In the genomic region with DNA sequence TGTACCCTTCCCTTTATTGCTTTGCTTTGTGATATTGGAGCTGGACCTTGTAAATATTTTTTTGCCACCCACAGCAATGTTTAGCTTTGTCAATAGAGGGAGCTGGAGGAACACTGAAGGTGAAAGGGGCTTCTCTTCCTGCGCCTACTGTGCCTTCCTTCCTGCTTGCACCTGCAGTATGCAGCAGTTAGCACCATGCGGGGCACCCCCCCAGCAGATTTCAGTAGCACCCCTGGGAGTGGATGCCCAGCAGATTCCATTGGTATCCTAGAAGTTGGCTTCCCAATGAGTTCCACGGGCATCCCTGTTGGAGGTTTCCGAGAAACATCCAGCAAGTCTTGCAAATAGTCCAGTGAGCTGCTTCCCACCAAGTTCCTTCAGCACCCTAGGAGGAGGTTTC, we compare ENCODE assay signal across 1 cellular context.
TF ChIP-seq lines count a peak whose summit lies in the region.

No MANE protein-coding gene starts in this region.

TF ChIP-seq in HepG2, 621 proteins besides CTCF, POLR2A, EP300 and RAD21 (continues in another document):
- TF ChIP-seq ZNF878 (CRISPR knock-in tag; IDR thresholded peaks at IDR 0.05) (no peak), POLR2AphosphoS5 (IDR thresholded peaks at IDR 0.05; ENCODE audit: low read depth, low read length) (no peak), ZNF510 (CRISPR knock-in tag; IDR thresholded peaks at IDR 0.05; ENCODE audit: low read depth) (0 out of 2 replicates have a peak, but pooled peaks have one; percentile 35), HOXA5 (CRISPR knock-in tag; IDR thresholded peaks at IDR 0.05) (no peak), XRCC5 (optimal IDR thresholded peaks at IDR 0.05; ENCODE audit: low read length) (peak; percentile 40), NFE2L1 (CRISPR knock-in tag; IDR thresholded peaks at IDR 0.05; ENCODE audit: borderline replicate concordance) (no peak), KLF16 (CRISPR knock-in tag; IDR thresholded peaks at IDR 0.05) (0 out of 4 replicates have a peak, but pooled peaks of 1 of the 2 experiments have one; percentile 30), THAP11 (CRISPR knock-in tag; IDR thresholded peaks at IDR 0.05) (peak; percentile 14; the same call in 1 of the 2 replicates), ZNF3 (CRISPR knock-in tag; IDR thresholded peaks at IDR 0.05) (no peak), AHR (CRISPR knock-in tag; IDR thresholded peaks at IDR 0.05) (no peak), FOXA3 (CRISPR knock-in tag; IDR thresholded peaks at IDR 0.05) (0 out of 2 replicates have a peak, but pooled peaks have one; percentile 11), ZNF891 (CRISPR knock-in tag; IDR thresholded peaks at IDR 0.05) (no peak), ERF (CRISPR knock-in tag; IDR thresholded peaks at IDR 0.05) (0 out of 2 replicates have a peak, but pooled peaks have one; percentile 22), TMF1 (CRISPR knock-in tag; IDR thresholded peaks at IDR 0.05; ENCODE audit: low read depth) (no peak), PAF1 (CRISPR knock-in tag; IDR thresholded peaks at IDR 0.05) (no peak), HOXA9 (CRISPR knock-in tag; IDR thresholded peaks at IDR 0.05; ENCODE audit: borderline replicate concordance) (no peak), KLF12 (CRISPR knock-in tag; IDR thresholded peaks at IDR 0.05; ENCODE audit: borderline replicate concordance) (no peak), NR1H2 (CRISPR knock-in tag; IDR thresholded peaks at IDR 0.05; ENCODE audit: borderline replicate concordance, low read depth) (no peak), GATAD1 (CRISPR knock-in tag; IDR thresholded peaks at IDR 0.05) (0 out of 2 replicates have a peak, but pooled peaks have one; percentile 25), PHF21A (CRISPR knock-in tag; IDR thresholded peaks at IDR 0.05) (0 out of 2 replicates have a peak, but pooled peaks have one; percentile 39), ZNF441 (CRISPR knock-in tag; IDR thresholded peaks at IDR 0.05; ENCODE audit: borderline replicate concordance) (no peak), NBN (conservative IDR thresholded peaks at IDR 0.05) (no peak), NKX3-1 (CRISPR knock-in tag; IDR thresholded peaks at IDR 0.05) (no peak), ZNF615 (CRISPR knock-in tag; IDR thresholded peaks at IDR 0.05; ENCODE audit: borderline replicate concordance) (no peak), ZNF468 (CRISPR knock-in tag; IDR thresholded peaks at IDR 0.05) (no peak), ZNF543 (CRISPR knock-in tag; IDR thresholded peaks at IDR 0.05) (no peak), MAFK (conservative IDR thresholded peaks at IDR 0.05 in 1 of 2, IDR thresholded peaks at IDR 0.05 in 1 of 2; ENCODE audit: low read length in 2 of 2) (peak; percentile 81), SMAD1 (CRISPR knock-in tag; IDR thresholded peaks at IDR 0.05; ENCODE audit: borderline replicate concordance, low read depth) (no peak), MAFF (IDR thresholded peaks at IDR 0.05; ENCODE audit: low read depth, low read length) (peak; percentile 77; the same call in 1 of the 2 replicates), MIER2 (CRISPR knock-in tag; IDR thresholded peaks at IDR 0.05) (no peak), STAG1 (CRISPR knock-in tag; IDR thresholded peaks at IDR 0.05) (peak; percentile 96), ZNF790 (CRISPR knock-in tag; IDR thresholded peaks at IDR 0.05; ENCODE audit: borderline replicate concordance) (no peak), JDP2 (CRISPR knock-in tag; IDR thresholded peaks at IDR 0.05; ENCODE audit: borderline replicate concordance) (no peak), ZNF44 (CRISPR knock-in tag; IDR thresholded peaks at IDR 0.05) (no peak), ZNF124 (CRISPR knock-in tag; IDR thresholded peaks at IDR 0.05) (0 out of 2 replicates have a peak, but pooled peaks have one; percentile 56), ZNF12 (CRISPR knock-in tag; IDR thresholded peaks at IDR 0.05) (0 out of 2 replicates have a peak, but pooled peaks have one; percentile 12), ZNF841 (CRISPR knock-in tag; IDR thresholded peaks at IDR 0.05; ENCODE audit: borderline replicate concordance) (no peak), NFKB2 (CRISPR knock-in tag; IDR thresholded peaks at IDR 0.05; ENCODE audit: borderline replicate concordance) (no peak), HMGA1 (CRISPR knock-in tag; conservative IDR thresholded peaks at IDR 0.05) (no peak), ZNF556 (CRISPR knock-in tag; IDR thresholded peaks at IDR 0.05; ENCODE audit: borderline replicate concordance) (0 out of 2 replicates have a peak, but pooled peaks have one; percentile 37), ZKSCAN1 (IDR thresholded peaks at IDR 0.05; ENCODE audit: low read length) (peak; percentile 45; the same call in 1 of the 2 replicates), KAT7 (CRISPR knock-in tag; IDR thresholded peaks at IDR 0.05; ENCODE audit: borderline replicate concordance) (no peak)
- TF ChIP-seq, protein P1, sequence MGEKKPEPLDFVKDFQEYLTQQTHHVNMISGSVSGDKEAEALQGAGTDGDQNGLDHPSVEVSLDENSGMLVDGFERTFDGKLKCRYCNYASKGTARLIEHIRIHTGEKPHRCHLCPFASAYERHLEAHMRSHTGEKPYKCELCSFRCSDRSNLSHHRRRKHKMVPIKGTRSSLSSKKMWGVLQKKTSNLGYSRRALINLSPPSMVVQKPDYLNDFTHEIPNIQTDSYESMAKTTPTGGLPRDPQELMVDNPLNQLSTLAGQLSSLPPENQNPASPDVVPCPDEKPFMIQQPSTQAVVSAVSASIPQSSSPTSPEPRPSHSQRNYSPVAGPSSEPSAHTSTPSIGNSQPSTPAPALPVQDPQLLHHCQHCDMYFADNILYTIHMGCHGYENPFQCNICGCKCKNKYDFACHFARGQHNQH (CRISPR knock-in tag; IDR thresholded peaks at IDR 0.05), result no peak
- TF ChIP-seq, protein P2, sequence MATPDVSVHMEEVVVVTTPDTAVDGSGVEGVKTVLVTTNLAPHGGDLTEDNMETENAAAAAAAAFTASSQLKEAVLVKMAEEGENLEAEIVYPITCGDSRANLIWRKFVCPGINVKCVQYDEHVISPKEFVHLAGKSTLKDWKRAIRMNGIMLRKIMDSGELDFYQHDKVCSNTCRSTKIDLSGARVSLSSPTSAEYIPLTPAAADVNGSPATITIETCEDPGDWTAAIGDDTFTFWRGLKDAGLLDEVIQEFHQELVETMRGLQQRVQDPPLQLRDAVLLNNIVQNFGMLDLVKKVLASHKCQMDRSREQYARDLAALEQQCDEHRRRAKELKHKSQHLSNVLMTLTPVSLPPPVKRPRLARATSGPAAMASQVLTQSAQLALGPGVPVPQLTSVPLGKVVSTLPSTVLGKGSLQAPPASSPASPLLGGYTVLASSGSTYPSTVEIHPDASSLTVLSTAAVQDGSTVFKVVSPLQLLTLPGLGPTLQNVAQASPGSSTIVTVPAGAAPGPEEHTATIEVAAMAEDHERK (CRISPR knock-in tag; IDR thresholded peaks at IDR 0.05; ENCODE audit: low read depth), result no peak
- TF ChIP-seq, protein P3, sequence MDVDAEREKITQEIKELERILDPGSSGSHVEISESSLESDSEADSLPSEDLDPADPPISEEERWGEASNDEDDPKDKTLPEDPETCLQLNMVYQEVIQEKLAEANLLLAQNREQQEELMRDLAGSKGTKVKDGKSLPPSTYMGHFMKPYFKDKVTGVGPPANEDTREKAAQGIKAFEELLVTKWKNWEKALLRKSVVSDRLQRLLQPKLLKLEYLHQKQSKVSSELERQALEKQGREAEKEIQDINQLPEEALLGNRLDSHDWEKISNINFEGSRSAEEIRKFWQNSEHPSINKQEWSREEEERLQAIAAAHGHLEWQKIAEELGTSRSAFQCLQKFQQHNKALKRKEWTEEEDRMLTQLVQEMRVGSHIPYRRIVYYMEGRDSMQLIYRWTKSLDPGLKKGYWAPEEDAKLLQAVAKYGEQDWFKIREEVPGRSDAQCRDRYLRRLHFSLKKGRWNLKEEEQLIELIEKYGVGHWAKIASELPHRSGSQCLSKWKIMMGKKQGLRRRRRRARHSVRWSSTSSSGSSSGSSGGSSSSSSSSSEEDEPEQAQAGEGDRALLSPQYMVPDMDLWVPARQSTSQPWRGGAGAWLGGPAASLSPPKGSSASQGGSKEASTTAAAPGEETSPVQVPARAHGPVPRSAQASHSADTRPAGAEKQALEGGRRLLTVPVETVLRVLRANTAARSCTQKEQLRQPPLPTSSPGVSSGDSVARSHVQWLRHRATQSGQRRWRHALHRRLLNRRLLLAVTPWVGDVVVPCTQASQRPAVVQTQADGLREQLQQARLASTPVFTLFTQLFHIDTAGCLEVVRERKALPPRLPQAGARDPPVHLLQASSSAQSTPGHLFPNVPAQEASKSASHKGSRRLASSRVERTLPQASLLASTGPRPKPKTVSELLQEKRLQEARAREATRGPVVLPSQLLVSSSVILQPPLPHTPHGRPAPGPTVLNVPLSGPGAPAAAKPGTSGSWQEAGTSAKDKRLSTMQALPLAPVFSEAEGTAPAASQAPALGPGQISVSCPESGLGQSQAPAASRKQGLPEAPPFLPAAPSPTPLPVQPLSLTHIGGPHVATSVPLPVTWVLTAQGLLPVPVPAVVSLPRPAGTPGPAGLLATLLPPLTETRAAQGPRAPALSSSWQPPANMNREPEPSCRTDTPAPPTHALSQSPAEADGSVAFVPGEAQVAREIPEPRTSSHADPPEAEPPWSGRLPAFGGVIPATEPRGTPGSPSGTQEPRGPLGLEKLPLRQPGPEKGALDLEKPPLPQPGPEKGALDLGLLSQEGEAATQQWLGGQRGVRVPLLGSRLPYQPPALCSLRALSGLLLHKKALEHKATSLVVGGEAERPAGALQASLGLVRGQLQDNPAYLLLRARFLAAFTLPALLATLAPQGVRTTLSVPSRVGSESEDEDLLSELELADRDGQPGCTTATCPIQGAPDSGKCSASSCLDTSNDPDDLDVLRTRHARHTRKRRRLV (CRISPR knock-in tag; IDR thresholded peaks at IDR 0.05), result no peak
- TF ChIP-seq, protein P4, sequence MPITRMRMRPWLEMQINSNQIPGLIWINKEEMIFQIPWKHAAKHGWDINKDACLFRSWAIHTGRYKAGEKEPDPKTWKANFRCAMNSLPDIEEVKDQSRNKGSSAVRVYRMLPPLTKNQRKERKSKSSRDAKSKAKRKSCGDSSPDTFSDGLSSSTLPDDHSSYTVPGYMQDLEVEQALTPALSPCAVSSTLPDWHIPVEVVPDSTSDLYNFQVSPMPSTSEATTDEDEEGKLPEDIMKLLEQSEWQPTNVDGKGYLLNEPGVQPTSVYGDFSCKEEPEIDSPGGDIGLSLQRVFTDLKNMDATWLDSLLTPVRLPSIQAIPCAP (CRISPR knock-in tag; IDR thresholded peaks at IDR 0.05; ENCODE audit: low read depth), result no peak
- TF ChIP-seq, protein P5, sequence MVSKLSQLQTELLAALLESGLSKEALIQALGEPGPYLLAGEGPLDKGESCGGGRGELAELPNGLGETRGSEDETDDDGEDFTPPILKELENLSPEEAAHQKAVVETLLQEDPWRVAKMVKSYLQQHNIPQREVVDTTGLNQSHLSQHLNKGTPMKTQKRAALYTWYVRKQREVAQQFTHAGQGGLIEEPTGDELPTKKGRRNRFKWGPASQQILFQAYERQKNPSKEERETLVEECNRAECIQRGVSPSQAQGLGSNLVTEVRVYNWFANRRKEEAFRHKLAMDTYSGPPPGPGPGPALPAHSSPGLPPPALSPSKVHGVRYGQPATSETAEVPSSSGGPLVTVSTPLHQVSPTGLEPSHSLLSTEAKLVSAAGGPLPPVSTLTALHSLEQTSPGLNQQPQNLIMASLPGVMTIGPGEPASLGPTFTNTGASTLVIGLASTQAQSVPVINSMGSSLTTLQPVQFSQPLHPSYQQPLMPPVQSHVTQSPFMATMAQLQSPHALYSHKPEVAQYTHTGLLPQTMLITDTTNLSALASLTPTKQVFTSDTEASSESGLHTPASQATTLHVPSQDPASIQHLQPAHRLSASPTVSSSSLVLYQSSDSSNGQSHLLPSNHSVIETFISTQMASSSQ (IDR thresholded peaks at IDR 0.05; ENCODE audit: low read depth), result no peak
- TF ChIP-seq, protein P5 (CRISPR knock-in tag; IDR thresholded peaks at IDR 0.05; ENCODE audit: borderline replicate concordance), result 0 out of 2 replicates have a peak, but pooled peaks have one; percentile 20
- TF ChIP-seq, protein P6, sequence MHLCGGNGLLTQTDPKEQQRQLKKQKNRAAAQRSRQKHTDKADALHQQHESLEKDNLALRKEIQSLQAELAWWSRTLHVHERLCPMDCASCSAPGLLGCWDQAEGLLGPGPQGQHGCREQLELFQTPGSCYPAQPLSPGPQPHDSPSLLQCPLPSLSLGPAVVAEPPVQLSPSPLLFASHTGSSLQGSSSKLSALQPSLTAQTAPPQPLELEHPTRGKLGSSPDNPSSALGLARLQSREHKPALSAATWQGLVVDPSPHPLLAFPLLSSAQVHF (CRISPR knock-in tag; IDR thresholded peaks at IDR 0.05), result no peak
- TF ChIP-seq, protein P7, sequence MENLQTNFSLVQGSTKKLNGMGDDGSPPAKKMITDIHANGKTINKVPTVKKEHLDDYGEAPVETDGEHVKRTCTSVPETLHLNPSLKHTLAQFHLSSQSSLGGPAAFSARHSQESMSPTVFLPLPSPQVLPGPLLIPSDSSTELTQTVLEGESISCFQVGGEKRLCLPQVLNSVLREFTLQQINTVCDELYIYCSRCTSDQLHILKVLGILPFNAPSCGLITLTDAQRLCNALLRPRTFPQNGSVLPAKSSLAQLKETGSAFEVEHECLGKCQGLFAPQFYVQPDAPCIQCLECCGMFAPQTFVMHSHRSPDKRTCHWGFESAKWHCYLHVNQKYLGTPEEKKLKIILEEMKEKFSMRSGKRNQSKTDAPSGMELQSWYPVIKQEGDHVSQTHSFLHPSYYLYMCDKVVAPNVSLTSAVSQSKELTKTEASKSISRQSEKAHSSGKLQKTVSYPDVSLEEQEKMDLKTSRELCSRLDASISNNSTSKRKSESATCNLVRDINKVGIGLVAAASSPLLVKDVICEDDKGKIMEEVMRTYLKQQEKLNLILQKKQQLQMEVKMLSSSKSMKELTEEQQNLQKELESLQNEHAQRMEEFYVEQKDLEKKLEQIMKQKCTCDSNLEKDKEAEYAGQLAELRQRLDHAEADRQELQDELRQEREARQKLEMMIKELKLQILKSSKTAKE (CRISPR knock-in tag; IDR thresholded peaks at IDR 0.05; ENCODE audit: borderline replicate concordance), result no peak
